Comparison of ENCODE assay signal across 8 cellular contexts in genomic region chr9:34047864-34048729, GRCh38. TPM values are rescaled to one million over a fixed set of nuclear protein-coding genes. Genes with fewer than 3 reads are reported as not detected.
A peak's percentile ranks its signal among the peaks of the same experiment; 100 is the strongest.
DNase-seq lines count a peak whose midpoint lies in the region; ATAC-seq and TF ChIP-seq lines count a peak whose summit lies in the region.

No MANE protein-coding gene starts in this region.

- TF ChIP-seq POLR2A in spleen (IDR thresholded peaks at IDR 0.05): no peak

- 1 to 3% (median 1%) methylated on average over 26 to 30 of the region's 30 CpGs for WGBS in spleen, 5 donors

- intact Hi-C loops in spleen (cut with DNase I; ENCODE audit: low total_unique reads): no loop called here

- peak overlapping the region; percentile 100 for H3K4me3 Mint-ChIP-seq in activated naive CD8-positive, alpha-beta T cell treated with anti-CD3 and anti-CD28 coated beads, Interleukin-2, amount 50 U/mL, for 24 hours

- peak; percentile 24 for ATAC-seq in GM21367 (IDR thresholded peaks at IDR 0.05; ENCODE audit: unreplicated experiment)
- peak; percentile 41 for ATAC-seq in activated naive CD8-positive, alpha-beta T cell treated with anti-CD3 and anti-CD28 coated beads, Interleukin-2, amount 50 U/mL, for 24 hours

- H3K27ac Mint-ChIP-seq in activated naive CD8-positive, alpha-beta T cell treated with anti-CD3 and anti-CD28 coated beads, Interleukin-2, amount 50 U/mL, for 24 hours: peak overlapping the region; percentile 99

- H3K36me3 ChIP-seq in HUES48 (ENCODE audit: control insufficient read depth, insufficient read depth, low read length) (peaks cover 3% of the 10 kb centered on the region; the same call in 1 of the 2 replicates), iPS-15b (ENCODE audit: control insufficient read depth, insufficient read depth, low read length) (no peaks in the 10 kb centered on the region), spleen (peaks cover 0 to 16% (median 3%) of the 10 kb centered on the region in 6 donors)

- no peaks in the 10 kb centered on the region for H3K27me3 ChIP-seq in HUES48 (ENCODE audit: control insufficient read depth, insufficient read depth, low read length)
- no peaks in the 10 kb centered on the region for H3K27me3 ChIP-seq in iPS-15b (ENCODE audit: control insufficient read depth, insufficient read depth, low read length)
- no peaks in the 10 kb centered on the region for H3K27me3 ChIP-seq in spleen (replicated peaks in 1 of 7)

- peak overlapping the region; percentile 74 for H3K4me3 ChIP-seq in HUES48 (ENCODE audit: low read depth, low read length)
- H3K4me3 ChIP-seq in iPS-15b (ENCODE audit: low read depth, low read length): peak overlapping the region; percentile 91
- peak overlapping the region; percentile 67 to 98 (median 89) for H3K4me3 ChIP-seq in spleen

- no peak for TF ChIP-seq CTCF in spleen (IDR thresholded peaks at IDR 0.05 in 8 of 11, conservative IDR thresholded peaks at IDR 0.05 in 3 of 11)

- DNase-seq in COLO668 (lab: John Stamatoyannopoulos, UW; ENCODE audit: unreplicated experiment) (peak; percentile 62), SKM-1 treated with dmso at 0.1 percent for 144 hours (lab: John Stamatoyannopoulos, UW; ENCODE audit: unreplicated experiment) (peak; percentile 71), spleen (no peak), OCI-M2 (lab: John Stamatoyannopoulos, UW; ENCODE audit: unreplicated experiment) (no peak)
- DNase-seq in activated naive CD8-positive, alpha-beta T cell treated with anti-CD3 and anti-CD28 coated beads, Interleukin-2, amount 50 U/mL, for 24 hours: peak; percentile 71

- no peaks in the 10 kb centered on the region for H3K9me3 Mint-ChIP-seq in activated naive CD8-positive, alpha-beta T cell treated with anti-CD3 and anti-CD28 coated beads, Interleukin-2, amount 50 U/mL, for 24 hours

- H3K9me3 ChIP-seq in HUES48 (ENCODE audit: control insufficient read depth, insufficient read depth, low read length) (no peaks in the 10 kb centered on the region), iPS-15b (ENCODE audit: control insufficient read depth, insufficient read depth, low read length) (no peaks in the 10 kb centered on the region), spleen (no peaks in the 10 kb centered on the region)

- H3K4me1 ChIP-seq in HUES48 (ENCODE audit: control insufficient read depth, insufficient read depth, low read length) (peaks cover 17% of the 10 kb centered on the region; the same call in 1 of the 2 replicates), iPS-15b (ENCODE audit: control insufficient read depth, insufficient read depth, low read length) (no peaks in the 10 kb centered on the region), spleen (peaks cover 17 to 48% (median 31%) of the 10 kb centered on the region in 6 donors)

- H3K27ac ChIP-seq in HUES48 (ENCODE audit: low read depth, low read length) (peak overlapping the region; percentile 100), spleen (peak overlapping the region; percentile 88 to 99 (median 96))

- peaks cover 13% of the 10 kb centered on the region for H3K36me3 Mint-ChIP-seq in activated naive CD8-positive, alpha-beta T cell treated with anti-CD3 and anti-CD28 coated beads, Interleukin-2, amount 50 U/mL, for 24 hours (ENCODE audit: low read depth)

- peaks cover 48% of the 10 kb centered on the region for H3K4me1 Mint-ChIP-seq in activated naive CD8-positive, alpha-beta T cell treated with anti-CD3 and anti-CD28 coated beads, Interleukin-2, amount 50 U/mL, for 24 hours

- H3K9ac ChIP-seq in HUES48 (ENCODE audit: low read depth, low read length) (peak overlapping the region; percentile 97), iPS-15b (ENCODE audit: low read depth, low read length) (peak overlapping the region; percentile 99)

- H3K27me3 Mint-ChIP-seq in activated naive CD8-positive, alpha-beta T cell treated with anti-CD3 and anti-CD28 coated beads, Interleukin-2, amount 50 U/mL, for 24 hours: peaks cover 5% of the 10 kb centered on the region

RNA-seq across cellular contexts. Expression of gene UBAP2, which starts 0.6 kb away (rescaled TPM):
- total RNA-seq in spleen: 10 to 100 TPM; 20.2 to 30.8 (median 24.7) TPM
- polyA plus RNA-seq in spleen: 1 to 10 TPM; 7.0 to 8.8 (median 7.3) TPM

Comparison
In these comparisons a context has a peak if more than half of its experiments do, and no peak if none do; other contexts are left out.
1. DNase-seq: peak in COLO668 (single experiment), SKM-1 treated with dmso at 0.1 percent for 144 hours (single experiment) and activated naive CD8-positive, alpha-beta T cell treated with anti-CD3 and anti-CD28 coated beads, Interleukin-2, amount 50 U/mL, for 24 hours (single experiment); none in spleen (single experiment) and OCI-M2 (single experiment).
2. Peak in every context shown above with its lines, with median percentiles within 50 percentile points of each other: H3K4me3 ChIP-seq.